Comparison of ENCODE assay signal across 2 cellular contexts in the genomic region with DNA sequence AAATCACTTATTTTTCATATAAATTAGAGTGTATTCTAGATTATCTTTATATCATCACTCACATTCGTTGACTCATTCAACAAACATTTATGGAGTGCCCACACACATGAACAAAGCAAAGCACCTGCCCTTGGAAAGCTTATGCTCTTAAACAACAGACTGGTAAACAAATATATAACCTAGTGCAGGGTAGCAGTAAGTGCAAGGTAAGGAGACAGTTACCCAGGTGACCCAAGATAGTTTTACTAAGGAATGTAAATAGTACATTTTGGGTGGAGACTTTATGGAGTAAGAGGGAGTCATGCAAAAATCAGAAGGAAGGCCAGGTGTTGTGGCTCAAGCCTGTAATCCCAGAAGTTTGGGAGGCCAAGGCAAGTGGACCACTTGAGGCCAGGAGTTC.
TF ChIP-seq lines count a peak whose summit lies in the region.

No MANE protein-coding gene starts in this region.

TF ChIP-seq in HCT116, 20 proteins besides CTCF, POLR2A, EP300 and RAD21:
- TF ChIP-seq REST (IDR thresholded peaks at IDR 0.05; ENCODE audit: low read depth) (no peak), CEBPB (IDR thresholded peaks at IDR 0.05; ENCODE audit: low read depth) (no peak), SIN3A (IDR thresholded peaks at IDR 0.05; ENCODE audit: low read depth) (no peak), YY1 (IDR thresholded peaks at IDR 0.05; ENCODE audit: extremely low read depth, insufficient replicate concordance, low read depth, low read length) (no peak), SP1 (IDR thresholded peaks at IDR 0.05; ENCODE audit: low read depth) (no peak), FOSL1 (IDR thresholded peaks at IDR 0.05; ENCODE audit: low read depth) (no peak), CBX3 (IDR thresholded peaks at IDR 0.05; ENCODE audit: low read depth) (no peak), EGR1 (IDR thresholded peaks at IDR 0.05; ENCODE audit: low read depth) (no peak), ELF1 (IDR thresholded peaks at IDR 0.05; ENCODE audit: borderline replicate concordance, low read depth) (no peak), POLR2AphosphoS5 (IDR thresholded peaks at IDR 0.05; ENCODE audit: low read depth, low read length) (no peak), ZBTB33 (IDR thresholded peaks at IDR 0.05; ENCODE audit: extremely low read depth, insufficient replicate concordance, low read length) (no peak), EZH2 (IDR thresholded peaks at IDR 0.05) (no peak), SRF (IDR thresholded peaks at IDR 0.05; ENCODE audit: low read depth) (no peak), JUND (IDR thresholded peaks at IDR 0.05) (no peak), ATF3 (IDR thresholded peaks at IDR 0.05) (no peak), TCF7L2 (IDR thresholded peaks at IDR 0.05; ENCODE audit: borderline replicate concordance, extremely low read depth, insufficient read depth, insufficient read length) (no peak), ZNF274 (IDR thresholded peaks at IDR 0.05; ENCODE audit: low read depth, low read length) (no peak)
- TF ChIP-seq, protein P1, sequence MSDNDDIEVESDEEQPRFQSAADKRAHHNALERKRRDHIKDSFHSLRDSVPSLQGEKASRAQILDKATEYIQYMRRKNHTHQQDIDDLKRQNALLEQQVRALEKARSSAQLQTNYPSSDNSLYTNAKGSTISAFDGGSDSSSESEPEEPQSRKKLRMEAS (IDR thresholded peaks at IDR 0.05), result no peak

TF ChIP-seq in WTC11, 78 proteins besides CTCF, POLR2A, EP300 and RAD21 (continued from another document):
- TF ChIP-seq ZBTB43 (CRISPR knock-in tag; IDR thresholded peaks at IDR 0.05), result no peak
- TF ChIP-seq ZNF281 (CRISPR knock-in tag; IDR thresholded peaks at IDR 0.05), result no peak
- TF ChIP-seq FOXP4 (CRISPR knock-in tag; IDR thresholded peaks at IDR 0.05), result no peak
- TF ChIP-seq ATF3 (CRISPR knock-in tag; conservative IDR thresholded peaks at IDR 0.05), result no peak
